20 cellular contexts compared by ENCODE assay signal in genomic region chr20:53227523-53227922, GRCh38.
DNase-seq lines count a peak whose midpoint lies in the region; ATAC-seq and TF ChIP-seq lines count a peak whose summit lies in the region.
"Had no signal": no experiment of that assay in that cellular context is flagged by ENCODE, and none has a peak within 500 bp of the region (broad histone marks: within the 10 kb centered on the region; RNA-seq: fewer than 3 reads in every experiment).

No MANE protein-coding gene starts in this region.

- no peak overlapping the region for H4K12ac ChIP-seq in trophoblast cell (ENCODE audit: low read depth, low read length)

- no peak overlapping the region for H4K91ac ChIP-seq in trophoblast cell (ENCODE audit: low read depth, low read length)

- no peak overlapping the region for H2BK5ac ChIP-seq in trophoblast cell (ENCODE audit: low read depth, low read length, poor library complexity)

- H3K9me3 ChIP-seq in OCI-LY3 (ENCODE audit: insufficient read depth, low read length) (no peaks in the 10 kb centered on the region), trophoblast cell (ENCODE audit: insufficient read depth, low read depth, low read length) (no peaks in the 10 kb centered on the region)
- H3K9me3 ChIP-seq: adrenal gland, MG63, right lobe of liver, testis, vagina had no signal

- peak overlapping the region; percentile 47; the same call in 1 of the 2 replicates for H3K27ac ChIP-seq in KMS-11
- no peak overlapping the region for H3K27ac ChIP-seq in OCI-LY3 (ENCODE audit: low read length)
- H3K27ac ChIP-seq in trophoblast cell (ENCODE audit: low read depth, low read length), result no peak overlapping the region
- H3K27ac ChIP-seq: right lobe of liver, testis, vagina had no signal

- ATAC-seq in HG02623 (IDR thresholded peaks at IDR 0.05; ENCODE audit: unreplicated experiment) (no peak), GM18520 (IDR thresholded peaks at IDR 0.05; ENCODE audit: unreplicated experiment) (no peak)

- no peak overlapping the region for H3K23ac ChIP-seq in trophoblast cell (ENCODE audit: low read length)

- H3K4me3 ChIP-seq in KMS-11 (IDR thresholded peaks at IDR 0.05; ENCODE audit: insufficient read depth, low read depth, low read length) (no peak overlapping the region), OCI-LY3 (ENCODE audit: low read length) (peak overlapping the region; percentile 54), fibroblast of mammary gland (ENCODE audit: control insufficient read depth, low read depth, low read length) (no peak overlapping the region), trophoblast cell (ENCODE audit: low read depth, low read length) (no peak overlapping the region)
- H3K4me3 ChIP-seq: adrenal gland, MG63, right lobe of liver, testis, vagina had no signal

- 100% methylated on average over 1 of the region's 3 CpGs for WGBS in trophoblast cell (ENCODE audit: extremely low coverage, insufficient coverage, insufficient read length)

- no peaks in the 10 kb centered on the region for H4K20me1 ChIP-seq in KMS-11 (ENCODE audit: insufficient read depth)
- H4K20me1 ChIP-seq in OCI-LY3 (ENCODE audit: insufficient read depth, low read length), result no peaks in the 10 kb centered on the region

- H2AFZ ChIP-seq in KMS-11 (ENCODE audit: low read depth) (no peak overlapping the region), OCI-LY3 (ENCODE audit: low read depth, low read length) (no peak overlapping the region), trophoblast cell (ENCODE audit: insufficient read depth, low read length, poor library complexity) (no peak overlapping the region)

- no peak overlapping the region for H2BK120ac ChIP-seq in trophoblast cell (ENCODE audit: insufficient read depth, low read length, poor library complexity)

- no peak overlapping the region for H4K8ac ChIP-seq in trophoblast cell (ENCODE audit: low read depth, low read length)

- H3K27me3 ChIP-seq in KMS-11 (ENCODE audit: insufficient read depth, low read depth), result no peaks in the 10 kb centered on the region
- peaks cover 9% of the 10 kb centered on the region; the same call in 1 of the 2 replicates for H3K27me3 ChIP-seq in OCI-LY3 (ENCODE audit: low read depth, low read length)
- no peaks in the 10 kb centered on the region for H3K27me3 ChIP-seq in trophoblast cell (ENCODE audit: insufficient read depth, low read length)
- H3K27me3 ChIP-seq: adrenal gland, right lobe of liver, testis, vagina had no signal

- no peak for TF ChIP-seq CTCF in KMS-11 (conservative IDR thresholded peaks at IDR 0.05; ENCODE audit: low read depth, low read length)
- no peak for TF ChIP-seq CTCF in OCI-LY3 (IDR thresholded peaks at IDR 0.05; ENCODE audit: low read depth, low read length)
- TF ChIP-seq CTCF in fibroblast of mammary gland (conservative IDR thresholded peaks at IDR 0.05; ENCODE audit: control insufficient read depth, insufficient read depth, low read depth, low read length), result no peak

- no peak overlapping the region for H3K14ac ChIP-seq in trophoblast cell (ENCODE audit: low read length)

- H3K36me3 ChIP-seq in KMS-11 (ENCODE audit: insufficient read depth) (no peaks in the 10 kb centered on the region), OCI-LY3 (replicated peaks; ENCODE audit: low read depth, low read length) (no peaks in the 10 kb centered on the region), trophoblast cell (ENCODE audit: control insufficient read depth in 1 of 2, insufficient read depth in 2 of 2, low read length in 2 of 2) (no peaks in the 10 kb centered on the region)
- H3K36me3 ChIP-seq: adrenal gland, MG63, right lobe of liver, vagina had no signal

- H3K4ac ChIP-seq in trophoblast cell (ENCODE audit: low read depth, low read length), result no peak overlapping the region

- peaks cover 45% of the 10 kb centered on the region for H3K4me1 ChIP-seq in KMS-11 (ENCODE audit: low read depth, poor library complexity, severe bottlenecking)
- peaks cover 24% of the 10 kb centered on the region for H3K4me1 ChIP-seq in OCI-LY3 (ENCODE audit: low read length)
- no peaks in the 10 kb centered on the region for H3K4me1 ChIP-seq in trophoblast cell (ENCODE audit: control insufficient read depth in 1 of 2, insufficient read depth in 2 of 2, low read length in 2 of 2)
- H3K4me1 ChIP-seq: testis, vagina had no signal

- H3K79me1 ChIP-seq in trophoblast cell (ENCODE audit: low read length), result no peaks in the 10 kb centered on the region

- DNase-seq in fibroblast of mammary gland (ENCODE audit: low read depth) (peak; percentile 40), trophoblast cell (peak; percentile 78 to 96), hypothalamus (lab: John Stamatoyannopoulos, UW) (no peak)
- DNase-seq: activated CD4-positive, CD25-positive, alpha-beta regulatory T cell treated with anti-CD3 and anti-CD28 coated beads, Interleukin-2, amount 50 U/mL, for 72 hours; activated naive CD4-positive, alpha-beta T cell; adrenal gland; effector CD8-positive, alpha-beta T cell; islet precursor cell; MG63; NCI-H1694; NCI-H2171; NCI-H526 treated with DMSO at 0.1 percent for 48 hours; right lobe of liver; stimulated activated naive CD4-positive, alpha-beta T cell treated with Interleukin-2 at 50 U/mL for 16 hours; testis had no signal

- H3K18ac ChIP-seq in trophoblast cell (ENCODE audit: low read length), result no peak overlapping the region

- H2AK5ac ChIP-seq in trophoblast cell (ENCODE audit: low read length), result no peak overlapping the region

- H3K4me2 ChIP-seq in KMS-11 (peak overlapping the region; percentile 80), OCI-LY3 (ENCODE audit: low read length) (peak overlapping the region; percentile 78), trophoblast cell (ENCODE audit: low read length) (no peak overlapping the region)

- no peak overlapping the region for H2BK12ac ChIP-seq in trophoblast cell (ENCODE audit: low read length)

- H3K9ac ChIP-seq in KMS-11, result peak overlapping the region; percentile 4; the same call in 1 of the 2 replicates
- no peak overlapping the region for H3K9ac ChIP-seq in OCI-LY3 (ENCODE audit: low read length)
- H3K9ac ChIP-seq in trophoblast cell (ENCODE audit: low read length), result no peak overlapping the region

- H3K79me2 ChIP-seq in KMS-11 (ENCODE audit: insufficient read depth, low read depth), result no peaks in the 10 kb centered on the region
- H3K79me2 ChIP-seq in OCI-LY3 (ENCODE audit: low read length), result no peaks in the 10 kb centered on the region
- no peaks in the 10 kb centered on the region for H3K79me2 ChIP-seq in trophoblast cell (ENCODE audit: control insufficient read depth, insufficient read depth, low read length, poor library complexity)

Comparison
In these comparisons a context has a peak if more than half of its experiments do, and no peak if none do; other contexts are left out.
1. DNase-seq: peak in fibroblast of mammary gland (single experiment) and trophoblast cell (2 of 2); none in hypothalamus (0 of 51).